ENCODE assay signal across 27 cellular contexts in genomic region chr11:12020546-12020945, GRCh38. TPM values are rescaled to one million over a fixed set of nuclear protein-coding genes. Genes with fewer than 3 reads are reported as not detected.
"Had no signal": no experiment of that assay in that cellular context is flagged by ENCODE, and none has a peak within 500 bp of the region (broad histone marks: within the 10 kb centered on the region; RNA-seq: fewer than 3 reads in every experiment).

No MANE protein-coding gene starts in this region.

- H3K27me3 ChIP-seq: body of pancreas, dorsolateral prefrontal cortex, gastrocnemius medialis, left lung, right lobe of liver, testis, upper lobe of left lung had no signal

- H3K4me3 ChIP-seq: body of pancreas, coronary artery, dorsolateral prefrontal cortex, gastrocnemius medialis, left lung, right lobe of liver, testis, upper lobe of left lung had no signal

- H3K27ac ChIP-seq: gastrocnemius medialis, left lung, right lobe of liver, upper lobe of left lung had no signal

- H3K27ac Mint-ChIP-seq: activated CD4-positive, alpha-beta T cell treated with anti-CD3 and anti-CD28 coated beads for 36 hours; activated naive CD8-positive, alpha-beta T cell; naive thymus-derived CD4-positive, alpha-beta T cell had no signal

- H3K36me3 ChIP-seq: gastrocnemius medialis, left lung, right lobe of liver, upper lobe of left lung had no signal

- H3K9me3 ChIP-seq: body of pancreas, gastrocnemius medialis, right lobe of liver, testis, upper lobe of left lung had no signal

- DNase-seq: activated CD4-positive, alpha-beta T cell treated with anti-CD3 and anti-CD28 coated beads for 36 hours; activated CD4-positive, alpha-beta T cell treated with anti-CD3 and anti-CD28 coated beads, Interleukin-2, amount 50 U/mL, for 4 hours; activated CD4-positive, CD25-positive, alpha-beta regulatory T cell; activated CD8-positive, alpha-beta memory T cell treated with anti-CD3 and anti-CD28 coated beads for 24 hours; activated effector memory CD4-positive, alpha-beta T cell treated with Interleukin-2 at 50 U/mL for 16 hours; activated naive CD4-positive, alpha-beta T cell treated with Interleukin-2 at 50 U/mL for 16 hours; anterior cingulate cortex; body of pancreas; dorsolateral prefrontal cortex; effector memory CD4-positive, alpha-beta T cell; erythroblast; gastrocnemius medialis; glutamatergic neuron; hypothalamus; left lung; mammary epithelial cell; midbrain; naive thymus-derived CD4-positive, alpha-beta T cell; occipital lobe; right lobe of liver; stimulated activated CD4-positive, alpha-beta T cell treated with anti-CD3 and anti-CD28 coated beads, Interleukin-2, amount 100 ng/mL, for 48 hours; stimulated activated naive CD4-positive, alpha-beta T cell treated with Interleukin-2 at 50 U/mL for 16 hours; upper lobe of left lung had no signal

- ATAC-seq: activated CD4-positive, alpha-beta T cell treated with anti-CD3 and anti-CD28 coated beads for 36 hours; body of pancreas; gastrocnemius medialis; left lung; naive thymus-derived CD4-positive, alpha-beta T cell had no signal

- H3K4me1 Mint-ChIP-seq: activated CD4-positive, alpha-beta T cell treated with anti-CD3 and anti-CD28 coated beads for 36 hours; naive thymus-derived CD4-positive, alpha-beta T cell had no signal

- H3K36me3 Mint-ChIP-seq: activated naive CD8-positive, alpha-beta T cell had no signal

- H3K4me1 ChIP-seq: left lung, right lobe of liver had no signal

- H3K4me3 Mint-ChIP-seq: activated CD4-positive, alpha-beta T cell treated with anti-CD3 and anti-CD28 coated beads for 36 hours; activated naive CD8-positive, alpha-beta T cell; naive thymus-derived CD4-positive, alpha-beta T cell had no signal

RNA-seq across cellular contexts. Expression of gene DKK3, which starts 12.1 kb away (rescaled TPM):
- total RNA-seq: activated CD4-positive, alpha-beta T cell treated with anti-CD3 and anti-CD28 coated beads for 36 hours; T-helper 1 cell treated with Interleukin-12 subunit alpha and Interleukin-12 subunit beta and Interleukin-4 antibody, amounts not matched to agents 30 ng/mL and 1 ng/mL, for 36 hours had no signal
